In the genomic region with DNA sequence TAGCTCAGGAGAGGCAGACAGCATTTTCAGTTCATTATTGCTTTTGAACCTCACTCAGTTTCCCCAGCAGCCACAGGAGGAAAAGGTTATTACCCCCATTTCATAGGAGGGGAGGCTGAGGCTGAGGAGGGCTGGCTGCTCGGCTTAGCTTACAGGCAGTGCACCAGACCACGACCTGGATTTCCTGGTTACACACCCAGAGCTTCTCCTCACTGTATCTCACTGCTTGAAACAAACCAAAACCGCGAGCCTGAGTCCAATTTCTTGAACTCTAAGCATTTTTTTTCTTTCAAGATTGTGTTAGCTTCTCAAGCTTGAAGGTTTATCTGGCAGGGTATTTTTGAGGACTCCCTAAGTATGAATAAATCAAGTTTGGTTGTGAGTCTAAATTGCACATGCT, we compare ENCODE assay signal across 8 cellular contexts.
A peak's percentile ranks its signal among the peaks of the same experiment; 100 is the strongest.
DNase-seq lines count a peak whose midpoint lies in the region; TF ChIP-seq lines count a peak whose summit lies in the region.

No MANE protein-coding gene starts in this region.

- H2BK5ac ChIP-seq in mesendoderm (ENCODE audit: low read length) = no peak overlapping the region

- TF ChIP-seq CTCF in OCI-LY1 (IDR thresholded peaks at IDR 0.05; ENCODE audit: low read length) (no peak), breast epithelium (IDR thresholded peaks at IDR 0.05) (no peak)

- no peaks in the 10 kb centered on the region for H4K20me1 ChIP-seq in OCI-LY1 (ENCODE audit: insufficient read depth, low read length)

- no peaks in the 10 kb centered on the region for H3K79me1 ChIP-seq in mesendoderm (ENCODE audit: low read length)

- H3K27ac ChIP-seq in OCI-LY1 (ENCODE audit: low read depth, low read length, poor library complexity, severe bottlenecking) = peak overlapping the region; percentile 66
- peak overlapping the region; percentile 87 to 91 for H3K27ac ChIP-seq in breast epithelium
- no peak overlapping the region for H3K27ac ChIP-seq in mesendoderm (ENCODE audit: low read depth, low read length)

- H3K4ac ChIP-seq in mesendoderm (ENCODE audit: low read depth, low read length) = no peak overlapping the region

- intact Hi-C loops in breast epithelium (cut with DNase I; ENCODE audit: low total_unique reads) = no loop called here

- H3K4me2 ChIP-seq in OCI-LY1 (ENCODE audit: low read length) (peak overlapping the region; percentile 62), mesendoderm (ENCODE audit: low read length) (no peak overlapping the region)

- peak; percentile 39 for DNase-seq in stimulated activated CD4-positive, alpha-beta T cell treated with anti-CD3 and anti-CD28 coated beads, Interleukin-1b, Interleukin-23, amount 100 ng/mL, for 48 hours
- DNase-seq in stimulated activated CD4-positive, alpha-beta T cell treated with anti-CD3 and anti-CD28 coated beads, Interleukin-12 subunit alpha, Interleukin-12 subunit beta, amount 100 ng/mL, for 4 hours = no peak
- DNase-seq in breast epithelium (ENCODE audit: low spot score in 2 of 2) (peak in 1 of 2 donors; percentile 46), NCI-H82 (lab: John Stamatoyannopoulos, UW) (no peak), SKM-1 treated with dmso at 0.1 percent for 144 hours (lab: John Stamatoyannopoulos, UW; ENCODE audit: unreplicated experiment) (no peak), mesendoderm (no peak), NCI-H1930 (lab: John Stamatoyannopoulos, UW) (no peak)

- H3K4me1 ChIP-seq in OCI-LY1 (ENCODE audit: insufficient read depth, low read length, severe bottlenecking) = peaks cover 26% of the 10 kb centered on the region
- H3K4me1 ChIP-seq in breast epithelium = peaks cover 8 to 19% of the 10 kb centered on the region in 2 donors
- H3K4me1 ChIP-seq in mesendoderm (ENCODE audit: control insufficient read depth, low read depth, low read length) = peaks cover 3% of the 10 kb centered on the region

- no peak overlapping the region for H3K23ac ChIP-seq in mesendoderm (ENCODE audit: low read length)

- H2BK120ac ChIP-seq in mesendoderm (ENCODE audit: low read depth, low read length) = no peak overlapping the region

- H3K56ac ChIP-seq in mesendoderm (ENCODE audit: low read length) = no peak overlapping the region

- no peak overlapping the region for H2BK15ac ChIP-seq in mesendoderm (replicated peaks; ENCODE audit: low read depth)

- H4K8ac ChIP-seq in mesendoderm (ENCODE audit: low read depth, low read length) = no peak overlapping the region

- H3K79me2 ChIP-seq in OCI-LY1 (ENCODE audit: insufficient read depth, low read length) = no peaks in the 10 kb centered on the region
- H3K79me2 ChIP-seq in mesendoderm (ENCODE audit: control insufficient read depth, insufficient read depth, low read length) = no peaks in the 10 kb centered on the region

- H3K27me3 ChIP-seq in OCI-LY1 (ENCODE audit: insufficient read depth, low read length) (no peaks in the 10 kb centered on the region), breast epithelium (no peaks in the 10 kb centered on the region), mesendoderm (ENCODE audit: insufficient read depth, low read length, poor library complexity) (no peaks in the 10 kb centered on the region)

- H3K18ac ChIP-seq in mesendoderm (ENCODE audit: low read length) = no peak overlapping the region

- no peak overlapping the region for H4K5ac ChIP-seq in mesendoderm (ENCODE audit: low read length)

- H3K4me3 ChIP-seq in OCI-LY1 (ENCODE audit: low read depth, low read length, poor library complexity, severe bottlenecking) (peak overlapping the region; percentile 33), breast epithelium (no peak overlapping the region), mesendoderm (ENCODE audit: low read length) (no peak overlapping the region)

- H3K36me3 ChIP-seq in OCI-LY1 (ENCODE audit: insufficient read depth, low read length) (no peaks in the 10 kb centered on the region), breast epithelium (no peaks in the 10 kb centered on the region), mesendoderm (ENCODE audit: control insufficient read depth, insufficient read depth, low read length) (no peaks in the 10 kb centered on the region)

- H3K9ac ChIP-seq in OCI-LY1 (ENCODE audit: low read length) = peak overlapping the region; percentile 23; the same call in 1 of the 2 replicates
- H3K9ac ChIP-seq in mesendoderm (ENCODE audit: low read length) = no peak overlapping the region

- WGBS in mesendoderm (ENCODE audit: extremely low coverage, insufficient coverage, low lambda C conversion rate) = no CpG with 5 or more reads among the region's 4 CpGs

- H2AFZ ChIP-seq in OCI-LY1 (ENCODE audit: low read length) = no peak overlapping the region

- TF ChIP-seq POLR2A in breast epithelium (IDR thresholded peaks at IDR 0.05) = no peak

- H2AK5ac ChIP-seq in mesendoderm (ENCODE audit: low read length) = no peak overlapping the region

- no peaks in the 10 kb centered on the region for H3F3A ChIP-seq in OCI-LY1 (ENCODE audit: insufficient read depth, low read length)

- H3K9me3 ChIP-seq in OCI-LY1 (ENCODE audit: low read length) (no peaks in the 10 kb centered on the region), breast epithelium (no peaks in the 10 kb centered on the region)

- H3K9me2 ChIP-seq in OCI-LY1 (ENCODE audit: low read depth, low read length) = no peaks in the 10 kb centered on the region
